29 cellular contexts compared by ENCODE assay signal in genomic region chr4:180635276-180635675, GRCh38.
DNase-seq lines count a peak whose midpoint lies in the region; ATAC-seq lines count a peak whose summit lies in the region.
"Had no signal": no experiment of that assay in that cellular context is flagged by ENCODE, and none has a peak within 500 bp of the region (broad histone marks: within the 10 kb centered on the region; RNA-seq: fewer than 3 reads in every experiment).

No MANE protein-coding gene starts in this region.

- H3K9me3 ChIP-seq in SJSA1 (replicated peaks): no peaks in the 10 kb centered on the region
- H3K9me3 ChIP-seq: gastrocnemius medialis, left lung, spleen, stomach, transverse colon had no signal

- peaks cover 32% of the 10 kb centered on the region for H3K4me1 ChIP-seq in SJSA1 (replicated peaks)
- H3K4me1 ChIP-seq: gastrocnemius medialis, left lung, spleen, stomach, transverse colon had no signal

- H3K27ac ChIP-seq in SJSA1: peak overlapping the region; percentile 9; the same call in 1 of the 2 replicates
- H3K27ac ChIP-seq: gastrocnemius medialis, left lung, spleen, stomach, transverse colon had no signal

- 0 out of 2 replicates have a peak, but pooled peaks cover under 1% of the 10 kb centered on the region for H3K27me3 ChIP-seq in SJSA1 (replicated peaks)
- H3K27me3 ChIP-seq: gastrocnemius medialis, left lung, spleen, stomach, transverse colon had no signal

- no peak overlapping the region for H3K4me3 ChIP-seq in SJSA1
- H3K4me3 ChIP-seq: gastrocnemius medialis, left lung, spleen, stomach, transverse colon had no signal

- intact Hi-C loops in sciatic nerve (cut with DNase I): no loop called here

- H3K36me3 ChIP-seq in SJSA1: no peaks in the 10 kb centered on the region
- H3K36me3 ChIP-seq: gastrocnemius medialis, left lung, spleen, stomach, transverse colon had no signal

- DNase-seq in H4 (ENCODE audit: low spot score) (peak; percentile 39), SJSA1 (ENCODE audit: low read depth in 1 of 2, low spot score in 2 of 2) (peak; percentile 57 to 72), glomerular visceral epithelial cell (ENCODE audit: extremely low spot score) (peak; percentile 68), renal cortical epithelial cell (ENCODE audit: low read depth) (peak; percentile 64), sciatic nerve (ENCODE audit: low spot score) (no peak), hippocampal formation (lab: John Stamatoyannopoulos, UW) (no peak), cerebellar nuclear complex (lab: John Stamatoyannopoulos, UW) (no peak), SIG-M5 treated with dmso at 0.1 percent for 504 hours (lab: John Stamatoyannopoulos, UW; ENCODE audit: unreplicated experiment) (no peak)
- DNase-seq: activated CD4-positive, alpha-beta memory T cell treated with anti-CD3 and anti-CD28 coated beads for 36 hours; activated gamma-delta T cell; activated T-cell treated with anti-CD3 and anti-CD28 coated beads for 4 hours; AML-193; COR-L47; gastrocnemius medialis; HCEC 1CT; left lung; midbrain; NCI-H146; NCI-H2171; NCI-H774; OCI-M1; SHP77; spleen; stimulated activated CD4-positive, alpha-beta T cell treated with anti-CD3 and anti-CD28 coated beads, Interleukin-4, amount 100 ng/mL, for 4 hours; stomach; T-helper 17 cell; transverse colon had no signal

- no peak for ATAC-seq in sciatic nerve
- ATAC-seq: esophagus mucosa; gastrocnemius medialis; left lung; natural killer cell treated with Interleukin-12 subunit alpha and Interleukin-12 subunit beta and Interleukin-15 and Interleukin-18, amount 100 ng/mL, for 72 hours; T-helper 17 cell had no signal

Comparison
In these comparisons a context has a peak if more than half of its experiments do, and no peak if none do; other contexts are left out.
1. DNase-seq: peak in H4 (single experiment), SJSA1 (2 of 2), glomerular visceral epithelial cell (single experiment) and renal cortical epithelial cell (single experiment); none in sciatic nerve (single experiment), hippocampal formation (0 of 2), cerebellar nuclear complex (0 of 2) and SIG-M5 treated with dmso at 0.1 percent for 504 hours (single experiment).